1 cellular context compared by ENCODE assay signal in the genomic region with DNA sequence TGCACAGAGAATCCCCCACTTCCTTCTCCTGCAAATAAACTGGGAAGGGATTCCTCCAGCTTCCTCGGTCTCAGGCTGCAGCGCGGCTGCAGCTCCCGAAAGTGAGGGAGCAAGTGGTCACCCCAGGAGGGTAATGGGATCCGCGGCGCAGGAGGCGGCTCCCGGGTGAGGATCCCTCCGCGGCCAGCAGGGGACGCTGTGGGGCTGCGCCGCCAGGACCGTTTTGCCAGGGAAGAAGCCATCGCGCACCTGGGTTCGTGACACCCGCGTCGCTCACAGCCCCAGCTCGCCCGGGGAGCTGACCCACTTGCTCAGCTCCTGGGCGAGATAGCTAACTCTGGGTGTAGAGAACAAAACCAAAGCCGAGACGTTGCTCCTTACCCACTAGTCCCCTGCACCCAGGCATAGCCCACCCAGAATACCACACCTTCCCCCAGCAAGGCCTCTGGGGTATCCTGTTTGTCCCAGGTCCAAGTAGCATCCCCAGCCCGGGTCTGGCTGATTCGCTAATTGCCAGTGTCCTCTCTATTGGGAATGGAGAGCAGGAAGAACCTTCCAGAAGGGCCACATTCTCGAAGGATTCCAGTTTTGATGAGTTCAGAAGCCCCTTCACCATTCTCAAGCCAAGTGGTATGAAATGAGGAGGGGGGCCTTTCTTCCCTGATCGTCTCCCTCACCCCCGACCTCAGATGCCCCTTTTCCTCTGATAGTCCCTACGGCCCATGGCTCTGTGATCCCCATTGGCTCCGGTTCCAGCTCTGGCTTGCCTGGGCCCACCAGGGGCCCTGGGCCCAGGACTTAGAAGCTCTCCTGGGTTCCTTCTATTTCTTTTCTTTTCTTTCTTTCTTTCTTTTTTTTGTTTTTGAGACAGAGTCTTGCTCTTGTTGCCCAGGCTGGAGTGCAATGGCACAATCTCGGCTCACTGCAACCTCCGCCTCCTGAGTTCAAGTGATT.
TF ChIP-seq lines count a peak whose summit lies in the region.

No MANE protein-coding gene starts in this region.

TF ChIP-seq in K562, 482 proteins besides CTCF, POLR2A, EP300 and RAD21 (continued from another document):
- TF ChIP-seq, protein P1, sequence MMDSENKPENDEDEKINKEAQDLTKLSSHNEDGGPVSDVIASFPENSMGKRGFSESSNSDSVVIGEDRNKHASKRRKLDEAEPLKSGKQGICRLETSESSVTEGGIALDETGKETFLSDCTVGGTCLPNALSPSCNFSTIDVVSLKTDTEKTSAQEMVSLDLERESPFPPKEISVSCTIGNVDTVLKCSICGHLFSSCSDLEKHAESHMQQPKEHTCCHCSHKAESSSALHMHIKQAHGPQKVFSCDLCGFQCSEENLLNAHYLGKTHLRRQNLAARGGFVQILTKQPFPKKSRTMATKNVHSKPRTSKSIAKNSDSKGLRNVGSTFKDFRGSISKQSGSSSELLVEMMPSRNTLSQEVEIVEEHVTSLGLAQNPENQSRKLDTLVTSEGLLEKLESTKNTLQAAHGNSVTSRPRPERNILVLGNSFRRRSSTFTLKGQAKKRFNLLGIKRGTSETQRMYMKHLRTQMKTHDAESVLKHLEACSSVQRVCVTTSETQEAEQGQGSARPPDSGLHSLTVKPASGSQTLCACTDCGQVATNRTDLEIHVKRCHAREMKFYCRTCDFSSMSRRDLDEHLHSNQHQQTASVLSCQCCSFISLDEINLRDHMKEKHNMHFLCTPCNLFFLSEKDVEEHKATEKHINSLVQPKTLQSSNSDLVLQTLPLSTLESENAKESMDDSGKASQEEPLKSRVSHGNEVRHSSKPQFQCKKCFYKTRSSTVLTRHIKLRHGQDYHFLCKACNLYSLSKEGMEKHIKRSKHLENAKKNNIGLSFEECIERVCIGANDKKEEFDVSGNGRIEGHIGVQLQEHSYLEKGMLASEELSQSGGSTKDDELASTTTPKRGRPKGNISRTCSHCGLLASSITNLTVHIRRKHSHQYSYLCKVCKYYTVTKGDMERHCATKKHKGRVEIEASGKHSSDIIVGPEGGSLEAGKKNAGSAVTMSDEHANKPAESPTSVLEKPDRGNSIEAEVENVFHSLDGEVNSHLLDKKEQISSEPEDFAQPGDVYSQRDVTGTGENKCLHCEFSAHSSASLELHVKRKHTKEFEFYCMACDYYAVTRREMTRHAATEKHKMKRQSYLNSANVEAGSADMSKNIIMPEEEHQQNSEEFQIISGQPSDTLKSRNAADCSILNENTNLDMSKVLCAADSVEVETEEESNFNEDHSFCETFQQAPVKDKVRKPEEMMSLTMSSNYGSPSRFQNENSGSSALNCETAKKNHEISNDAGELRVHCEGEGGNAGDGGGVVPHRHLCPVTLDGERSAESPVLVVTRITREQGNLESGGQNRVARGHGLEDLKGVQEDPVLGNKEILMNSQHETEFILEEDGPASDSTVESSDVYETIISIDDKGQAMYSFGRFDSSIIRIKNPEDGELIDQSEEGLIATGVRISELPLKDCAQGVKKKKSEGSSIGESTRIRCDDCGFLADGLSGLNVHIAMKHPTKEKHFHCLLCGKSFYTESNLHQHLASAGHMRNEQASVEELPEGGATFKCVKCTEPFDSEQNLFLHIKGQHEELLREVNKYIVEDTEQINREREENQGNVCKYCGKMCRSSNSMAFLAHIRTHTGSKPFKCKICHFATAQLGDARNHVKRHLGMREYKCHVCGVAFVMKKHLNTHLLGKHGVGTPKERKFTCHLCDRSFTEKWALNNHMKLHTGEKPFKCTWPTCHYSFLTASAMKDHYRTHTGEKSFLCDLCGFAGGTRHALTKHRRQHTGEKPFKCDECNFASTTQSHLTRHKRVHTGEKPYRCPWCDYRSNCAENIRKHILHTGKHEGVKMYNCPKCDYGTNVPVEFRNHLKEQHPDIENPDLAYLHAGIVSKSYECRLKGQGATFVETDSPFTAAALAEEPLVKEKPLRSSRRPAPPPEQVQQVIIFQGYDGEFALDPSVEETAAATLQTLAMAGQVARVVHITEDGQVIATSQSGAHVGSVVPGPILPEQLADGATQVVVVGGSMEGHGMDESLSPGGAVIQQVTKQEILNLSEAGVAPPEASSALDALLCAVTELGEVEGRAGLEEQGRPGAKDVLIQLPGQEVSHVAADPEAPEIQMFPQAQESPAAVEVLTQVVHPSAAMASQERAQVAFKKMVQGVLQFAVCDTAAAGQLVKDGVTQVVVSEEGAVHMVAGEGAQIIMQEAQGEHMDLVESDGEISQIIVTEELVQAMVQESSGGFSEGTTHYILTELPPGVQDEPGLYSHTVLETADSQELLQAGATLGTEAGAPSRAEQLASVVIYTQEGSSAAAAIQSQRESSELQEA (IDR thresholded peaks at IDR 0.05; ENCODE audit: low read depth): no peak
- TF ChIP-seq FOXA1 (IDR thresholded peaks at IDR 0.05; ENCODE audit: borderline replicate concordance) (no peak), ZBTB34 (CRISPR knock-in tag; IDR thresholded peaks at IDR 0.05) (no peak), ZNF121 (CRISPR knock-in tag; conservative IDR thresholded peaks at IDR 0.05) (no peak), KLF1 (tag; IDR thresholded peaks at IDR 0.05) (no peak), NFIC (IDR thresholded peaks at IDR 0.05) (no peak), ESRRA (IDR thresholded peaks at IDR 0.05; ENCODE audit: borderline replicate concordance, low read depth) (no peak), SP2 (IDR thresholded peaks at IDR 0.05; ENCODE audit: extremely low read depth, low read depth, low read length, poor library complexity, severe bottlenecking) (no peak), KDM2B (CRISPR knock-in tag; IDR thresholded peaks at IDR 0.05) (peak; percentile 20; the same call in 1 of the 2 replicates), NONO (IDR thresholded peaks at IDR 0.05; ENCODE audit: low read depth in 2 of 2, low read length in 1 of 2) (0 out of 4 replicates have a peak, but pooled peaks of 1 of the 2 experiments have one; percentile 34), ZNF583 (CRISPR knock-in tag; IDR thresholded peaks at IDR 0.05) (no peak), MAZ (CRISPR knock-in tag; conservative IDR thresholded peaks at IDR 0.05 in 1 of 2, IDR thresholded peaks at IDR 0.05 in 1 of 2) (peak in 1 of 2 experiments; percentile 83; a peak in 3 of 4 replicates), ATF7 (IDR thresholded peaks at IDR 0.05) (peak; percentile 46; the same call in 1 of the 2 replicates), ZNF551 (CRISPR knock-in tag; IDR thresholded peaks at IDR 0.05) (no peak), NCOA6 (IDR thresholded peaks at IDR 0.05) (no peak), TCFL5 (CRISPR knock-in tag; conservative IDR thresholded peaks at IDR 0.05) (no peak), CREM (IDR thresholded peaks at IDR 0.05; ENCODE audit: low read depth) (peak; percentile 26; the same call in 1 of the 2 replicates), CC2D1A (IDR thresholded peaks at IDR 0.05) (peak; percentile 77), JUND (IDR thresholded peaks at IDR 0.05; ENCODE audit: borderline replicate concordance, low read depth, low read length) (0 out of 2 replicates have a peak, but pooled peaks have one; percentile 30), JUND (tag; IDR thresholded peaks at IDR 0.05; ENCODE audit: borderline replicate concordance, low read depth, low read length) (peak; percentile 49; the same call in 1 of the 3 replicates)
- TF ChIP-seq, protein P2, sequence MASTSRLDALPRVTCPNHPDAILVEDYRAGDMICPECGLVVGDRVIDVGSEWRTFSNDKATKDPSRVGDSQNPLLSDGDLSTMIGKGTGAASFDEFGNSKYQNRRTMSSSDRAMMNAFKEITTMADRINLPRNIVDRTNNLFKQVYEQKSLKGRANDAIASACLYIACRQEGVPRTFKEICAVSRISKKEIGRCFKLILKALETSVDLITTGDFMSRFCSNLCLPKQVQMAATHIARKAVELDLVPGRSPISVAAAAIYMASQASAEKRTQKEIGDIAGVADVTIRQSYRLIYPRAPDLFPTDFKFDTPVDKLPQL (IDR thresholded peaks at IDR 0.05; ENCODE audit: extremely low read depth, insufficient read length): no peak
